ENCODE assay signal across 1 cellular context in the genomic region with DNA sequence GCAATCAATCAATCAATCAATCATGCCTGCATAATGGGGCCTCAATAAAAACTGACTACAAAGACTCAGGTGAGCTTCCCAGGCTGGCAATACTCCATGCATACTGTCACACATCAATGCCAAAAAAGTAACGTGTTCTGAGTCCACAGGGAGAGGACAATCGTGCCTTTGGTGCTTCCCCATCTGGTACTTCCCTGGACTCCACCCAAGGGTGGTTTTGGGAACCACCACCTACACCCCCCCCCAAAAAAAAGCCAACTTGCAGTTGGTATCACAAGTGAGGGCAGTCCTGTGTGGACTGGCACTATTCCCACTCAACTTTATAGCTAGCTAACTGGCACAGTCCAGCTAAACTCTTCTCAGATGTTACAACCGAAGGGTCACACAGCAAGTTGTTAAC.
TF ChIP-seq lines count a peak whose summit lies in the region.

No MANE protein-coding gene starts in this region.

TF ChIP-seq in HepG2, 621 proteins besides CTCF, POLR2A, EP300 and RAD21:
- no peak for TF ChIP-seq ZFX (CRISPR knock-in tag; IDR thresholded peaks at IDR 0.05; ENCODE audit: low read depth)
- TF ChIP-seq, protein P1, sequence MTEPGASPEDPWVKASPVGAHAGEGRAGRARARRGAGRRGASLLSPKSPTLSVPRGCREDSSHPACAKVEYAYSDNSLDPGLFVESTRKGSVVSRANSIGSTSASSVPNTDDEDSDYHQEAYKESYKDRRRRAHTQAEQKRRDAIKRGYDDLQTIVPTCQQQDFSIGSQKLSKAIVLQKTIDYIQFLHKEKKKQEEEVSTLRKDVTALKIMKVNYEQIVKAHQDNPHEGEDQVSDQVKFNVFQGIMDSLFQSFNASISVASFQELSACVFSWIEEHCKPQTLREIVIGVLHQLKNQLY (CRISPR knock-in tag; IDR thresholded peaks at IDR 0.05) = no peak
- TF ChIP-seq YEATS4 (CRISPR knock-in tag; IDR thresholded peaks at IDR 0.05; ENCODE audit: borderline replicate concordance) = no peak
- TF ChIP-seq ZNF567 (CRISPR knock-in tag; IDR thresholded peaks at IDR 0.05; ENCODE audit: borderline replicate concordance) = no peak
- peak; percentile 15; the same call in 1 of the 2 replicates for TF ChIP-seq RBFOX2 (IDR thresholded peaks at IDR 0.05; ENCODE audit: low read depth, low read length)
- TF ChIP-seq, protein P2, sequence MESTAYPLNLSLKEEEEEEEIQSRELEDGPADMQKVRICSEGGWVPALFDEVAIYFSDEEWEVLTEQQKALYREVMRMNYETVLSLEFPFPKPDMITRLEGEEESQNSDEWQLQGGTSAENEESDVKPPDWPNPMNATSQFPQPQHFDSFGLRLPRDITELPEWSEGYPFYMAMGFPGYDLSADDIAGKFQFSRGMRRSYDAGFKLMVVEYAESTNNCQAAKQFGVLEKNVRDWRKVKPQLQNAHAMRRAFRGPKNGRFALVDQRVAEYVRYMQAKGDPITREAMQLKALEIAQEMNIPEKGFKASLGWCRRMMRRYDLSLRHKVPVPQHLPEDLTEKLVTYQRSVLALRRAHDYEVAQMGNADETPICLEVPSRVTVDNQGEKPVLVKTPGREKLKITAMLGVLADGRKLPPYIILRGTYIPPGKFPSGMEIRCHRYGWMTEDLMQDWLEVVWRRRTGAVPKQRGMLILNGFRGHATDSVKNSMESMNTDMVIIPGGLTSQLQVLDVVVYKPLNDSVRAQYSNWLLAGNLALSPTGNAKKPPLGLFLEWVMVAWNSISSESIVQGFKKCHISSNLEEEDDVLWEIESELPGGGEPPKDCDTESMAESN (CRISPR knock-in tag; conservative IDR thresholded peaks at IDR 0.05) = 0 out of 2 replicates have a peak, but pooled peaks have one; percentile 28
- no peak for TF ChIP-seq ZFP36L2 (CRISPR knock-in tag; IDR thresholded peaks at IDR 0.05)
- TF ChIP-seq ZSCAN20 (CRISPR knock-in tag; IDR thresholded peaks at IDR 0.05; ENCODE audit: borderline replicate concordance) = no peak
- 0 out of 2 replicates have a peak, but pooled peaks have one; percentile 25 for TF ChIP-seq ZNF501 (CRISPR knock-in tag; IDR thresholded peaks at IDR 0.05)
- no peak for TF ChIP-seq HMGA1 (CRISPR knock-in tag; conservative IDR thresholded peaks at IDR 0.05)
- TF ChIP-seq ZNF724P (CRISPR knock-in tag; IDR thresholded peaks at IDR 0.05; ENCODE audit: borderline replicate concordance) = 0 out of 2 replicates have a peak, but pooled peaks have one; percentile 48
- TF ChIP-seq PAX8 (CRISPR knock-in tag; IDR thresholded peaks at IDR 0.05; ENCODE audit: borderline replicate concordance) = no peak
- no peak for TF ChIP-seq ZFP37 (CRISPR knock-in tag; IDR thresholded peaks at IDR 0.05; ENCODE audit: borderline replicate concordance)
- TF ChIP-seq, protein P3, sequence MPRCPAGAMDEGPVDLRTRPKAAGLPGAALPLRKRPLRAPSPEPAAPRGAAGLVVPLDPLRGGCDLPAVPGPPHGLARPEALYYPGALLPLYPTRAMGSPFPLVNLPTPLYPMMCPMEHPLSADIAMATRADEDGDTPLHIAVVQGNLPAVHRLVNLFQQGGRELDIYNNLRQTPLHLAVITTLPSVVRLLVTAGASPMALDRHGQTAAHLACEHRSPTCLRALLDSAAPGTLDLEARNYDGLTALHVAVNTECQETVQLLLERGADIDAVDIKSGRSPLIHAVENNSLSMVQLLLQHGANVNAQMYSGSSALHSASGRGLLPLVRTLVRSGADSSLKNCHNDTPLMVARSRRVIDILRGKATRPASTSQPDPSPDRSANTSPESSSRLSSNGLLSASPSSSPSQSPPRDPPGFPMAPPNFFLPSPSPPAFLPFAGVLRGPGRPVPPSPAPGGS (CRISPR knock-in tag; IDR thresholded peaks at IDR 0.05) = no peak
- TF ChIP-seq RAD51 (IDR thresholded peaks at IDR 0.05; ENCODE audit: borderline replicate concordance) = no peak
- TF ChIP-seq, protein P4, sequence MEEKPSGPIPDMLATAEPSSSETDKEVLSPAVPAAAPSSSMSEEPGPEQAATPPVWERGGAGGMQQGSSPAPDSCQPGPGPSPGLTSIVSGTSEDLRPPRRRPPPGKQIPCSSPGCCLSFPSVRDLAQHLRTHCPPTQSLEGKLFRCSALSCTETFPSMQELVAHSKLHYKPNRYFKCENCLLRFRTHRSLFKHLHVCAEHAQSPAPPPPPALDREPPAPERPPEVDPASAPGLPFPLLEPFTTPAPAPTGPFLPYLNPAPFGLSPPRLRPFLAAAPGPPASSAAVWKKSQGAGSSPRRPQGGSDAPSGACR (CRISPR knock-in tag; IDR thresholded peaks at IDR 0.05) = no peak
- TF ChIP-seq, protein P5, sequence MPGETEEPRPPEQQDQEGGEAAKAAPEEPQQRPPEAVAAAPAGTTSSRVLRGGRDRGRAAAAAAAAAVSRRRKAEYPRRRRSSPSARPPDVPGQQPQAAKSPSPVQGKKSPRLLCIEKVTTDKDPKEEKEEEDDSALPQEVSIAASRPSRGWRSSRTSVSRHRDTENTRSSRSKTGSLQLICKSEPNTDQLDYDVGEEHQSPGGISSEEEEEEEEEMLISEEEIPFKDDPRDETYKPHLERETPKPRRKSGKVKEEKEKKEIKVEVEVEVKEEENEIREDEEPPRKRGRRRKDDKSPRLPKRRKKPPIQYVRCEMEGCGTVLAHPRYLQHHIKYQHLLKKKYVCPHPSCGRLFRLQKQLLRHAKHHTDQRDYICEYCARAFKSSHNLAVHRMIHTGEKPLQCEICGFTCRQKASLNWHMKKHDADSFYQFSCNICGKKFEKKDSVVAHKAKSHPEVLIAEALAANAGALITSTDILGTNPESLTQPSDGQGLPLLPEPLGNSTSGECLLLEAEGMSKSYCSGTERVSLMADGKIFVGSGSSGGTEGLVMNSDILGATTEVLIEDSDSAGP (CRISPR knock-in tag; IDR thresholded peaks at IDR 0.05; ENCODE audit: borderline replicate concordance) = no peak
- no peak for TF ChIP-seq MYC (CRISPR knock-in tag; IDR thresholded peaks at IDR 0.05; ENCODE audit: borderline replicate concordance)
- TF ChIP-seq, protein P6, sequence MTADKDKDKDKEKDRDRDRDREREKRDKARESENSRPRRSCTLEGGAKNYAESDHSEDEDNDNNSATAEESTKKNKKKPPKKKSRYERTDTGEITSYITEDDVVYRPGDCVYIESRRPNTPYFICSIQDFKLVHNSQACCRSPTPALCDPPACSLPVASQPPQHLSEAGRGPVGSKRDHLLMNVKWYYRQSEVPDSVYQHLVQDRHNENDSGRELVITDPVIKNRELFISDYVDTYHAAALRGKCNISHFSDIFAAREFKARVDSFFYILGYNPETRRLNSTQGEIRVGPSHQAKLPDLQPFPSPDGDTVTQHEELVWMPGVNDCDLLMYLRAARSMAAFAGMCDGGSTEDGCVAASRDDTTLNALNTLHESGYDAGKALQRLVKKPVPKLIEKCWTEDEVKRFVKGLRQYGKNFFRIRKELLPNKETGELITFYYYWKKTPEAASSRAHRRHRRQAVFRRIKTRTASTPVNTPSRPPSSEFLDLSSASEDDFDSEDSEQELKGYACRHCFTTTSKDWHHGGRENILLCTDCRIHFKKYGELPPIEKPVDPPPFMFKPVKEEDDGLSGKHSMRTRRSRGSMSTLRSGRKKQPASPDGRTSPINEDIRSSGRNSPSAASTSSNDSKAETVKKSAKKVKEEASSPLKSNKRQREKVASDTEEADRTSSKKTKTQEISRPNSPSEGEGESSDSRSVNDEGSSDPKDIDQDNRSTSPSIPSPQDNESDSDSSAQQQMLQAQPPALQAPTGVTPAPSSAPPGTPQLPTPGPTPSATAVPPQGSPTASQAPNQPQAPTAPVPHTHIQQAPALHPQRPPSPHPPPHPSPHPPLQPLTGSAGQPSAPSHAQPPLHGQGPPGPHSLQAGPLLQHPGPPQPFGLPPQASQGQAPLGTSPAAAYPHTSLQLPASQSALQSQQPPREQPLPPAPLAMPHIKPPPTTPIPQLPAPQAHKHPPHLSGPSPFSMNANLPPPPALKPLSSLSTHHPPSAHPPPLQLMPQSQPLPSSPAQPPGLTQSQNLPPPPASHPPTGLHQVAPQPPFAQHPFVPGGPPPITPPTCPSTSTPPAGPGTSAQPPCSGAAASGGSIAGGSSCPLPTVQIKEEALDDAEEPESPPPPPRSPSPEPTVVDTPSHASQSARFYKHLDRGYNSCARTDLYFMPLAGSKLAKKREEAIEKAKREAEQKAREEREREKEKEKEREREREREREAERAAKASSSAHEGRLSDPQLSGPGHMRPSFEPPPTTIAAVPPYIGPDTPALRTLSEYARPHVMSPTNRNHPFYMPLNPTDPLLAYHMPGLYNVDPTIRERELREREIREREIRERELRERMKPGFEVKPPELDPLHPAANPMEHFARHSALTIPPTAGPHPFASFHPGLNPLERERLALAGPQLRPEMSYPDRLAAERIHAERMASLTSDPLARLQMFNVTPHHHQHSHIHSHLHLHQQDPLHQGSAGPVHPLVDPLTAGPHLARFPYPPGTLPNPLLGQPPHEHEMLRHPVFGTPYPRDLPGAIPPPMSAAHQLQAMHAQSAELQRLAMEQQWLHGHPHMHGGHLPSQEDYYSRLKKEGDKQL (CRISPR knock-in tag; IDR thresholded peaks at IDR 0.05; ENCODE audit: low read depth) = no peak
